In genomic region chr16:71293921-71294320, GRCh38 we compare ENCODE assay signal across 16 cellular contexts. TPM values are rescaled to one million over a fixed set of nuclear protein-coding genes. Genes with fewer than 3 reads are reported as not detected.
A peak's percentile ranks its signal among the peaks of the same experiment; 100 is the strongest.
DNase-seq lines count a peak whose midpoint lies in the region; TF ChIP-seq lines count a peak whose summit lies in the region.
"Had no signal": no experiment of that assay in that cellular context is flagged by ENCODE, and none has a peak within 500 bp of the region (broad histone marks: within the 10 kb centered on the region; RNA-seq: fewer than 3 reads in every experiment).

No MANE protein-coding gene starts in this region.

- H3K4me2 ChIP-seq in SK-N-SH (no peak overlapping the region), skeletal muscle satellite cell (ENCODE audit: low read length) (peak overlapping the region; percentile 35)
- H3K4me2 ChIP-seq: A549, BLaER1, GM23338 had no signal

- no peaks in the 10 kb centered on the region for H3K9me2 ChIP-seq in SK-N-SH

- POLR2A ChIA-PET in SK-N-SH (lab: Yijun Ruan, JAX): no interaction called here

- intact Hi-C loops in posterior cingulate gyrus (cut with DNase I): no loop called here
- intact Hi-C loops in ovary (cut with DNase I): no loop called here

- DNase-seq in SK-N-SH (no peak), choroid plexus epithelial cell (ENCODE audit: low read depth) (peak; percentile 23), fibroblast of villous mesenchyme (ENCODE audit: low read depth) (peak; percentile 50), DMS153 (lab: John Stamatoyannopoulos, UW) (no peak), posterior cingulate gyrus (no peak), ovary (no peak)
- DNase-seq: CD4-positive, alpha-beta memory T cell; DMS79 treated with DMSO at 0.1 percent for 48 hours; GF-D8; HCEC 1CT had no signal

- no peaks in the 10 kb centered on the region for H3K79me2 ChIP-seq in SK-N-SH (ENCODE audit: insufficient read depth)

- no peak for TF ChIP-seq POLR2A in ovary (IDR thresholded peaks at IDR 0.05)

- H3K27ac ChIP-seq in SK-N-SH (ENCODE audit: low read depth in 2 of 2, low read length in 1 of 2): no peak overlapping the region
- no peak overlapping the region for H3K27ac ChIP-seq in ovary
- H3K27ac ChIP-seq: 22Rv1, A549, BLaER1, HL-60 had no signal

- H3F3A ChIP-seq in SK-N-SH (replicated peaks; ENCODE audit: insufficient read depth): no peaks in the 10 kb centered on the region

- peaks cover 0 to 4% of the 10 kb centered on the region in 2 experiments; a peak in 2 of 4 replicates for H3K4me1 ChIP-seq in SK-N-SH (ENCODE audit: control insufficient read depth in 1 of 2, insufficient read depth in 2 of 2, low read depth in 1 of 2, low read length in 1 of 2)
- H3K4me1 ChIP-seq in skeletal muscle satellite cell (ENCODE audit: control insufficient read depth, insufficient read depth, low read length): peaks cover 9% of the 10 kb centered on the region
- H3K4me1 ChIP-seq in ovary (ENCODE audit: insufficient read depth): no peaks in the 10 kb centered on the region

- no peak for TF ChIP-seq RAD21 in SK-N-SH (IDR thresholded peaks at IDR 0.05; ENCODE audit: low read length)

- TF ChIP-seq CTCF in SK-N-SH (IDR thresholded peaks at IDR 0.05) (no peak), choroid plexus epithelial cell (conservative IDR thresholded peaks at IDR 0.05; ENCODE audit: low read depth, low read length) (no peak), fibroblast of villous mesenchyme (IDR thresholded peaks at IDR 0.05; ENCODE audit: insufficient read depth, low read depth, low read length) (no peak), ovary (IDR thresholded peaks at IDR 0.05) (no peak)

- WGBS in SK-N-SH (ENCODE audit: low lambda C conversion rate): 2% methylated on average over 1 of the region's 1 CpG
- 0 to 13% (median 0%) methylated on average over 1 of the region's 1 CpG for WGBS in ovary, 3 donors

- CTCF ChIA-PET in SK-N-SH (lab: Yijun Ruan, JAX): interaction anchor here (2.7 kb wide), 1 partner anchor 17 kb away, joined by 18 read pairs; no protein-coding TSS in a partner anchor

- no peaks in the 10 kb centered on the region for H3K36me3 ChIP-seq in SK-N-SH (replicated peaks in 1 of 2; ENCODE audit: control insufficient read depth in 1 of 2, insufficient read depth in 2 of 2, low read length in 1 of 2)
- H3K36me3 ChIP-seq in skeletal muscle satellite cell (ENCODE audit: insufficient read depth, low read length): no peaks in the 10 kb centered on the region
- H3K36me3 ChIP-seq in ovary: no peaks in the 10 kb centered on the region
- H3K36me3 ChIP-seq: BLaER1 had no signal

- H3K9ac ChIP-seq in SK-N-SH (no peak overlapping the region), skeletal muscle satellite cell (ENCODE audit: low read depth, low read length) (peak overlapping the region; percentile 13)
- H3K9ac ChIP-seq: BLaER1 had no signal

- no peaks in the 10 kb centered on the region for H3K27me3 ChIP-seq in SK-N-SH (ENCODE audit: insufficient read depth)
- peaks cover 7% of the 10 kb centered on the region for H3K27me3 ChIP-seq in skeletal muscle satellite cell (ENCODE audit: control insufficient read depth, insufficient read depth, low read length)
- H3K27me3 ChIP-seq in ovary: no peaks in the 10 kb centered on the region
- H3K27me3 ChIP-seq: BLaER1 had no signal

- no peak overlapping the region; a peak in 1 of 4 replicates for H3K4me3 ChIP-seq in SK-N-SH (ENCODE audit: low read depth in 2 of 2, low read length in 1 of 2)
- no peak overlapping the region for H3K4me3 ChIP-seq in choroid plexus epithelial cell (ENCODE audit: low read depth, low read length)
- H3K4me3 ChIP-seq in fibroblast of villous mesenchyme (ENCODE audit: low read depth, low read length): no peak overlapping the region
- no peak overlapping the region for H3K4me3 ChIP-seq in skeletal muscle satellite cell (ENCODE audit: low read length)
- H3K4me3 ChIP-seq in ovary: no peak overlapping the region
- H3K4me3 ChIP-seq: A549, BLaER1, GM23338 had no signal

- peak overlapping the region; percentile 65 for H2AFZ ChIP-seq in SK-N-SH (ENCODE audit: low read depth)
- H2AFZ ChIP-seq: GM23338 had no signal

- no peak for TF ChIP-seq EP300 in SK-N-SH (IDR thresholded peaks at IDR 0.05; ENCODE audit: borderline replicate concordance in 1 of 2, low read depth in 1 of 2, low read length in 1 of 2)
- no peak for TF ChIP-seq EP300 in ovary (IDR thresholded peaks at IDR 0.05)

- H3K9me3 ChIP-seq in SK-N-SH (no peaks in the 10 kb centered on the region), skeletal muscle satellite cell (replicated peaks; ENCODE audit: low read length) (no peaks in the 10 kb centered on the region), ovary (no peaks in the 10 kb centered on the region)
- H3K9me3 ChIP-seq: A549, BLaER1 had no signal

- no peaks in the 10 kb centered on the region for H4K20me1 ChIP-seq in SK-N-SH (ENCODE audit: insufficient read depth)
- H4K20me1 ChIP-seq: BLaER1 had no signal

TF ChIP-seq in SK-N-SH, 30 proteins besides CTCF, POLR2A, EP300 and RAD21:
- TF ChIP-seq TCF12 (IDR thresholded peaks at IDR 0.05) (peak; percentile 62), EZH2phosphoT487 (IDR thresholded peaks at IDR 0.05; ENCODE audit: borderline replicate concordance, low read depth) (no peak)

RNA-seq across cellular contexts. Expression of gene CMTR2, which starts 4.7 kb away (rescaled TPM):
- polyA plus RNA-seq in SK-N-SH (2012; rRNA removed) (7.2 and 9.6 TPM in 2 replicates), ovary (10 to 100 TPM in 1 of 2 donors, 1 to 10 TPM in 1; 5.6 to 11.3 TPM)
- 9.4 and 9.7 TPM in 2 replicates for polyA plus RNA-seq in SK-N-SH (2012; cell fraction: cytosol; rRNA removed)
- 8.3 and 16.2 TPM in 2 replicates for polyA plus RNA-seq in SK-N-SH (2012; cell fraction: nucleus; rRNA removed)
- total RNA-seq in fibroblast of villous mesenchyme (35.1 and 42.7 TPM in 2 replicates), ovary (10 to 100 TPM; 14.0 to 26.1 (median 18.4) TPM)
- total RNA-seq in skeletal muscle satellite cell (2012; rRNA removed): 24.3 and 28.0 TPM in 2 replicates

Comparison
In these comparisons a context has a peak if more than half of its experiments do, and no peak if none do; other contexts are left out.
1. DNase-seq: peak in choroid plexus epithelial cell (single experiment) and fibroblast of villous mesenchyme (single experiment); none in SK-N-SH (single experiment), DMS153 (single experiment), posterior cingulate gyrus (0 of 10) and ovary (0 of 5).